ENCODE assay signal across 33 cellular contexts in the genomic region with DNA sequence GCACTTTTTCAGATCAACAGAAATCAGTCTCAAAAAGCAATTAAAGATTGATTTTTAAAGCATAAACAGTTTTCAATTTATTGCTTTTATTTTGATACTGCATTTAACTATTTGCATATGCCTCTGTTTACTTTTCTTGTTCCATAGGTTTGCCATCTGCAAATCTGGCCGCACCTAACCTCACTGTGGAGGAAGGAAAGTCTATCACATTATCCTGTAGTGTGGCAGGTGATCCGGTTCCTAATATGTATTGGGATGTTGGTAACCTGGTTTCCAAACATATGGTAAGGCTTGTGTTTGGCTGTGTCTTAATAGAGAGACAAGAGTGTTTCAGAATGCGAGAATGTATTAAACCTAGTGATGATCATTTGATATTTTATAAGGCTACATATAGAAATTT. TPM values are rescaled to one million over a fixed set of nuclear protein-coding genes. Genes with fewer than 3 reads are reported as not detected.
"Had no signal": no experiment of that assay in that cellular context is flagged by ENCODE, and none has a peak within 500 bp of the region (broad histone marks: within the 10 kb centered on the region; RNA-seq: fewer than 3 reads in every experiment).

No MANE protein-coding gene starts in this region.

- H3K9me3 ChIP-seq: adrenal gland, ascending aorta, body of pancreas, breast epithelium had no signal

- H3K4me1 ChIP-seq: adrenal gland, ascending aorta, body of pancreas, breast epithelium had no signal

- H3K4me3 ChIP-seq: adrenal gland, ascending aorta, body of pancreas, breast epithelium, cardiac muscle cell had no signal

- H3K36me3 ChIP-seq: adrenal gland, ascending aorta, brain microvascular endothelial cell, breast epithelium, cardiac muscle cell had no signal

- ATAC-seq: activated naive CD4-positive, alpha-beta T cell treated with anti-CD3 and anti-CD28 coated beads, Interleukin-2, amount 50 U/mL, for 72 hours; activated naive CD8-positive, alpha-beta T cell treated with anti-CD3 and anti-CD28 coated beads, Interleukin-2, amount 50 U/mL, for 24 hours; activated T-cell treated with anti-CD3 and anti-CD28 coated beads, Interleukin-2, amount 50 U/mL, for 4 hours; activated T-cell treated with anti-CD3 and anti-CD28 coated beads, Interleukin-2, amount 50 U/mL, for 72 hours; activated T-helper 17 cell treated with anti-CD3 and anti-CD28 coated beads, Interleukin-2, amount 50 U/mL, for 72 hours; body of pancreas had no signal

- DNase-seq: activated effector memory CD4-positive, alpha-beta T cell treated with anti-CD3 and anti-CD28 coated beads, Interleukin-2, amount 50 U/mL, for 16 hours; activated effector memory CD4-positive, alpha-beta T cell treated with Interleukin-2 at 50 U/mL for 16 hours; activated gamma-delta T cell; activated gamma-delta T cell treated with Interleukin-2 at 50 U/mL for 16 hours; activated naive CD4-positive, alpha-beta T cell; activated naive CD4-positive, alpha-beta T cell treated with anti-CD3 and anti-CD28 coated beads for 36 hours; activated naive CD4-positive, alpha-beta T cell treated with anti-CD3 and anti-CD28 coated beads, Interleukin-2, amount 10 ng/mL, durations not matched to agents 7 days and 5 days; activated naive CD4-positive, alpha-beta T cell treated with anti-CD3 and anti-CD28 coated beads, Interleukin-2, amount 50 U/mL, for 16 hours; activated naive CD4-positive, alpha-beta T cell treated with Interleukin-2 at 50 U/mL for 16 hours; activated naive CD8-positive, alpha-beta T cell treated with anti-CD3 and anti-CD28 coated beads for 36 hours; activated naive CD8-positive, alpha-beta T cell treated with anti-CD3 and anti-CD28 coated beads, Interleukin-2, amount 10 ng/mL, durations not matched to agents 7 days and 5 days; activated naive CD8-positive, alpha-beta T cell treated with anti-CD3 and anti-CD28 coated beads, Interleukin-2, amount 50 U/mL, for 24 hours; activated T-cell treated with anti-CD3 and anti-CD28 coated beads, Interleukin-2, amount 50 U/mL, for 1 hour; activated T-cell treated with anti-CD3 and anti-CD28 coated beads, Interleukin-2, amount 50 U/mL, for 24 hours; activated T-cell treated with anti-CD3 and anti-CD28 coated beads, Interleukin-2, amount 50 U/mL, for 4 hours; activated T-cell treated with anti-CD3 and anti-CD28 coated beads, Interleukin-2, amount 50 U/mL, for 48 hours; activated T-cell treated with anti-CD3 and anti-CD28 coated beads, Interleukin-2, amount 50 U/mL, for 72 hours; adrenal gland; amniotic stem cell; amygdala; anterior cingulate cortex; aorta; body of pancreas; brain microvascular endothelial cell; caudate nucleus; central memory CD4-positive, alpha-beta T cell; cerebellar nuclear complex had no signal

RNA-seq across cellular contexts. Expression of a gene that starts 53.9 kb away (rescaled TPM):
- total RNA-seq: activated naive CD8-positive, alpha-beta T cell treated with anti-CD3 and anti-CD28 coated beads, Interleukin-2, amount 10 ng/mL, durations not matched to agents 7 days and 5 days; bronchial epithelial cell had no signal
